9 cellular contexts compared by ENCODE assay signal in the genomic region with DNA sequence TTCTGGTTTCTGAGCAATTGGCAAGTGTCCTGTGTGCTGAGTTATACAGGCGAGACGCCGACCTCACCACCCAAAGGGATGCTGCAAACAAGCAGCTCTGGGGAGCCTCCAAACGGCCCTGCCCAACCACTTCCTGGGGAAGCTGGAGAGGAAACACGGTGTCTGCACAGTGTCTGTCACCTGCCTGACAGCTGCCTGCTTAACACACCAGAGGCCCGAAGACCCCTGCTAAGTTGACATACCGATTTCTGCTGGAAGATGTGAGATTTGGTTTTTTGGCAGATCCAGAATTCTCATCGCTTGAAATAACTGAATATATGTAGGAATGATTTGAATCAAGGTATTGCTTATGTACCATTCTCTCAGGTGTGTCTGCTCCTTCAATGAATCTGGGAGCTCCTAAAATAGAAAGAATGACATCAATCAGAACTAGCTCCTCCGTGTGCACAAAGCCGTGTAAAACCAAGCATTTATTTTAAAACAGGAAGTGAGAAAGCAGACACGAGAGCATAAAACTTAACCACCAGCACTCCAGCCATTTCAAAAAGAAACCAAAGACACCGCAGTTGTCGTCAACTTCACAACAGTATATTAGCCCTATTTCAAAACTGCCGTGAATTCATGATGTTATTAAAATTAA. TPM values are rescaled to one million over a fixed set of nuclear protein-coding genes. Genes with fewer than 3 reads are reported as not detected.
DNase-seq lines count a peak whose midpoint lies in the region; ATAC-seq, FAIRE-seq and TF ChIP-seq lines count a peak whose summit lies in the region.
"Had no signal": no experiment of that assay in that cellular context is flagged by ENCODE, and none has a peak within 500 bp of the region (broad histone marks: within the 10 kb centered on the region; RNA-seq: fewer than 3 reads in every experiment).

No MANE protein-coding gene starts in this region.

- peaks cover 61% of the 10 kb centered on the region for H3K4me1 Mint-ChIP-seq in activated CD8-positive, alpha-beta memory T cell treated with anti-CD3 and anti-CD28 coated beads, Interleukin-2, amount 10 ng/mL, durations not matched to agents 7 days and 5 days

- peaks cover 8% of the 10 kb centered on the region for H3K36me3 Mint-ChIP-seq in activated CD8-positive, alpha-beta memory T cell treated with anti-CD3 and anti-CD28 coated beads, Interleukin-2, amount 10 ng/mL, durations not matched to agents 7 days and 5 days

- peak; percentile 92 for ATAC-seq in activated CD8-positive, alpha-beta memory T cell treated with anti-CD3 and anti-CD28 coated beads, Interleukin-2, amount 10 ng/mL, durations not matched to agents 7 days and 5 days

- peak overlapping the region; percentile 64 for H3K4me3 Mint-ChIP-seq in activated CD8-positive, alpha-beta memory T cell treated with anti-CD3 and anti-CD28 coated beads, Interleukin-2, amount 10 ng/mL, durations not matched to agents 7 days and 5 days

- DNase-seq in GM10266 (ENCODE audit: extremely low spot score) = peak; percentile 73
- peak; percentile 30 for DNase-seq in H54 (ENCODE audit: insufficient read length, low spot score)
- DNase-seq in NAMALWA (ENCODE audit: low spot score) = peak; percentile 85
- peak; percentile 96 for DNase-seq in activated CD8-positive, alpha-beta memory T cell treated with anti-CD3 and anti-CD28 coated beads, Interleukin-2, amount 10 ng/mL, durations not matched to agents 7 days and 5 days
- DNase-seq in fibroblast of the aortic adventitia (ENCODE audit: low read depth) = peak; percentile 82
- peak; percentile 18 to 76 for DNase-seq in stimulated activated CD4-positive, alpha-beta T cell treated with anti-CD3 and anti-CD28 coated beads, Interleukin-15, amount 100 ng/mL, for 1 hour (ENCODE audit: low read depth in 1 of 2, low spot score in 1 of 2)
- DNase-seq in NCI-H2227 (lab: John Stamatoyannopoulos, UW; ENCODE audit: unreplicated experiment) = no peak
- no peak for DNase-seq in epidermal melanocyte (ENCODE audit: insufficient read length, low spot score)

- TF ChIP-seq POLR2A in H54 (IDR thresholded peaks at IDR 0.05; ENCODE audit: low read depth, low read length) = no peak

- FAIRE-seq in H54 (lab: Jason Lieb, UNC) = no peak

- H3K27me3 Mint-ChIP-seq in activated CD8-positive, alpha-beta memory T cell treated with anti-CD3 and anti-CD28 coated beads, Interleukin-2, amount 10 ng/mL, durations not matched to agents 7 days and 5 days = peaks cover 16% of the 10 kb centered on the region

- peaks cover 2% of the 10 kb centered on the region for H3K9me3 Mint-ChIP-seq in activated CD8-positive, alpha-beta memory T cell treated with anti-CD3 and anti-CD28 coated beads, Interleukin-2, amount 10 ng/mL, durations not matched to agents 7 days and 5 days (ENCODE audit: low read depth)

- peak overlapping the region; percentile 92 for H3K27ac Mint-ChIP-seq in activated CD8-positive, alpha-beta memory T cell treated with anti-CD3 and anti-CD28 coated beads, Interleukin-2, amount 10 ng/mL, durations not matched to agents 7 days and 5 days

- CTCF ChIA-PET in activated CD8-positive, alpha-beta memory T cell treated with anti-CD3 and anti-CD28 coated beads, Interleukin-2, amount 10 ng/mL, durations not matched to agents 7 days and 5 days (lab: Charles Lee) = interaction anchor here (0.8 to 6.6 kb wide), 14 partner anchors 8 to 324 kb away, joined by 3 to 117 read pairs (median 5); a partner anchor contains a TSS

- TF ChIP-seq CTCF in GM10266 (IDR thresholded peaks at IDR 0.05; ENCODE audit: control insufficient read depth, insufficient read depth, low read depth, missing control alignments) = no peak
- no peak for TF ChIP-seq CTCF in fibroblast of the aortic adventitia (IDR thresholded peaks at IDR 0.05; ENCODE audit: insufficient read depth, low read length)

- H3K4me3 ChIP-seq in fibroblast of the aortic adventitia (ENCODE audit: low read depth, low read length) = no peak overlapping the region

RNA-seq across cellular contexts. Expression of a gene that starts 27.2 kb away (rescaled TPM):
- total RNA-seq in activated CD8-positive, alpha-beta memory T cell treated with anti-CD3 and anti-CD28 coated beads, Interleukin-2, amount 10 ng/mL, durations not matched to agents 7 days and 5 days = under 1 TPM in 1 of 2 experiments, not detected in 1; 0.07 TPM
- 7.9 and 10.1 TPM in 2 replicates for total RNA-seq in fibroblast of the aortic adventitia (ENCODE audit: low replicate concordance)
- total RNA-seq: T-helper 2 cell treated with Interferon-gamma antibody and Interleukin-4, amounts not matched to agents 100 ng/mL and 5 ng/mL, for 36 hours had no signal

RNA-seq across cellular contexts. Expression of a gene that starts 41.1 kb away (rescaled TPM):
- total RNA-seq in activated CD8-positive, alpha-beta memory T cell treated with anti-CD3 and anti-CD28 coated beads, Interleukin-2, amount 10 ng/mL, durations not matched to agents 7 days and 5 days = not detected
- total RNA-seq in fibroblast of the aortic adventitia (ENCODE audit: low replicate concordance) = not detected in 2 replicates
- total RNA-seq: T-helper 2 cell treated with Interferon-gamma antibody and Interleukin-4, amounts not matched to agents 100 ng/mL and 5 ng/mL, for 36 hours had no signal

Comparison
In these comparisons a context has a peak if more than half of its experiments do, and no peak if none do; other contexts are left out.
1. DNase-seq: peak in GM10266 (single experiment), H54 (single experiment), NAMALWA (single experiment), activated CD8-positive, alpha-beta memory T cell treated with anti-CD3 and anti-CD28 coated beads, Interleukin-2, amount 10 ng/mL, durations not matched to agents 7 days and 5 days (single experiment), fibroblast of the aortic adventitia (single experiment) and stimulated activated CD4-positive, alpha-beta T cell treated with anti-CD3 and anti-CD28 coated beads, Interleukin-15, amount 100 ng/mL, for 1 hour (2 of 2); none in NCI-H2227 (single experiment) and epidermal melanocyte (single experiment).